In genomic region chr1:107682467-107682866, GRCh38 we compare ENCODE assay signal across 17 cellular contexts.
A peak's percentile ranks its signal among the peaks of the same experiment; 100 is the strongest.
DNase-seq lines count a peak whose midpoint lies in the region; ATAC-seq and TF ChIP-seq lines count a peak whose summit lies in the region.
"Had no signal": no experiment of that assay in that cellular context is flagged by ENCODE, and none has a peak within 500 bp of the region (broad histone marks: within the 10 kb centered on the region; RNA-seq: fewer than 3 reads in every experiment).

No MANE protein-coding gene starts in this region.

- H3K27ac ChIP-seq in body of pancreas, result peak overlapping the region in 3 of 4 donors; percentile 0 to 65 (median 65)
- H3K27ac ChIP-seq in hepatocyte, result peak overlapping the region; percentile 75
- peak overlapping the region in 14 of 21 experiments; percentile 8 to 78 (median 52) for H3K27ac ChIP-seq in skin epidermis
- no peak overlapping the region for H3K27ac ChIP-seq in right cardiac atrium (ENCODE audit: low read length)
- H3K27ac ChIP-seq: thyroid gland had no signal

- peaks cover 16% of the 10 kb centered on the region for H3K79me2 ChIP-seq in hepatocyte

- 20 to 23% methylated on average over 1 of the region's 1 CpG for WGBS in body of pancreas, 2 donors
- WGBS in hepatocyte (ENCODE audit: low lambda C conversion rate, missing lambda C conversion rate), result 33% methylated on average over 1 of the region's 1 CpG
- 71% methylated on average over 1 of the region's 1 CpG for WGBS in right cardiac atrium

- no peak for TF ChIP-seq POLR2A in body of pancreas (IDR thresholded peaks at IDR 0.05)

- H3K36me3 ChIP-seq in body of pancreas (replicated peaks in 1 of 2; ENCODE audit: insufficient read depth in 1 of 2, low read depth in 2 of 2) (no peaks in the 10 kb centered on the region), hepatocyte (replicated peaks; ENCODE audit: insufficient read depth, low read depth) (no peaks in the 10 kb centered on the region)
- H3K36me3 ChIP-seq: thyroid gland had no signal

- no peak overlapping the region for H2AFZ ChIP-seq in hepatocyte

- no peak for TF ChIP-seq CTCF in body of pancreas (IDR thresholded peaks at IDR 0.05)
- no peak for TF ChIP-seq CTCF in hepatocyte (IDR thresholded peaks at IDR 0.05; ENCODE audit: poor library complexity)

- intact Hi-C loops in body of pancreas (cut with DNase I), result no loop called here
- intact Hi-C loops in right cardiac atrium (cut with DNase I), result no loop called here

- H3K9me2 ChIP-seq in hepatocyte (replicated peaks; ENCODE audit: insufficient read depth), result no peaks in the 10 kb centered on the region

- H3K9me3 ChIP-seq in body of pancreas (no peaks in the 10 kb centered on the region), hepatocyte (ENCODE audit: low read depth) (no peaks in the 10 kb centered on the region), right cardiac atrium (ENCODE audit: control insufficient read depth, low read length) (no peaks in the 10 kb centered on the region)
- H3K9me3 ChIP-seq: thyroid gland had no signal

- H3K4me3 ChIP-seq in body of pancreas (no peak overlapping the region), hepatocyte (no peak overlapping the region), skin epidermis (peak overlapping the region in 2 of 7 experiments; percentile 7 to 23), right cardiac atrium (ENCODE audit: low read length) (no peak overlapping the region)
- H3K4me3 ChIP-seq: thyroid gland had no signal

- ATAC-seq in body of pancreas (no peak), GM18873 (IDR thresholded peaks at IDR 0.05; ENCODE audit: low FRiP score, unreplicated experiment) (no peak), right cardiac atrium (no peak), GM21786 (IDR thresholded peaks at IDR 0.05; ENCODE audit: unreplicated experiment) (no peak)
- ATAC-seq: activated naive CD8-positive, alpha-beta T cell treated with anti-CD3 and anti-CD28 coated beads, Interleukin-2, amount 50 U/mL, for 24 hours; stimulated activated effector memory CD8-positive, alpha-beta T cell treated with anti-CD3 and anti-CD28 coated beads, Interleukin-12 subunit alpha, Interleukin-12 subunit beta, amount 100 ng/mL, for 72 hours had no signal

- H4K20me1 ChIP-seq in hepatocyte (ENCODE audit: insufficient read depth, poor library complexity, severe bottlenecking), result no peaks in the 10 kb centered on the region

- peak; percentile 25 for DNase-seq in H4 (ENCODE audit: low spot score)
- no peak for DNase-seq in body of pancreas
- peak; percentile 23 for DNase-seq in hepatocyte (ENCODE audit: low spot score)
- DNase-seq in Ammon's horn (ENCODE audit: low spot score), result no peak
- DNase-seq in right cardiac atrium, result no peak
- DNase-seq: activated naive CD8-positive, alpha-beta T cell treated with anti-CD3 and anti-CD28 coated beads, Interleukin-2, amount 50 U/mL, for 24 hours; DND-41; glutamatergic neuron; NCI-H1092 treated with DMSO at 0.1 percent for 48 hours; NCI-H2171 treated with DMSO at 0.1 percent for 48 hours; NCI-H82; T-helper 1 cell; thyroid gland had no signal

- peak overlapping the region; percentile 61 for H3K4me2 ChIP-seq in hepatocyte

- no peaks in the 10 kb centered on the region for H3K4me1 ChIP-seq in body of pancreas
- H3K4me1 ChIP-seq in hepatocyte (ENCODE audit: insufficient read depth), result peaks cover 16% of the 10 kb centered on the region
- H3K4me1 ChIP-seq in right cardiac atrium (ENCODE audit: control insufficient read depth, insufficient read depth, low read length), result no peaks in the 10 kb centered on the region
- H3K4me1 ChIP-seq: thyroid gland had no signal

- H3K27me3 ChIP-seq in body of pancreas (no peaks in the 10 kb centered on the region), hepatocyte (no peaks in the 10 kb centered on the region), right cardiac atrium (ENCODE audit: control insufficient read depth, insufficient read depth) (no peaks in the 10 kb centered on the region)
- H3K27me3 ChIP-seq: thyroid gland had no signal

Comparison
In these comparisons a context has a peak if more than half of its experiments do, and no peak if none do; other contexts are left out.
1. DNase-seq: peak in H4 (single experiment) and hepatocyte (single experiment); none in body of pancreas (0 of 4), Ammon's horn (single experiment) and right cardiac atrium (0 of 3).